In genomic region chrX:47093248-47093647, GRCh38 we compare ENCODE assay signal across 9 cellular contexts. TPM values are rescaled to one million over a fixed set of nuclear protein-coding genes. Genes with fewer than 3 reads are reported as not detected.
DNase-seq lines count a peak whose midpoint lies in the region; ATAC-seq and TF ChIP-seq lines count a peak whose summit lies in the region.
"Had no signal": no experiment of that assay in that cellular context is flagged by ENCODE, and none has a peak within 500 bp of the region (broad histone marks: within the 10 kb centered on the region; RNA-seq: fewer than 3 reads in every experiment).

No MANE protein-coding gene starts in this region.

- peaks cover 4% of the 10 kb centered on the region for H3K27me3 Mint-ChIP-seq in CD4-positive, CD25-positive, alpha-beta regulatory T cell
- no peaks in the 10 kb centered on the region for H3K27me3 Mint-ChIP-seq in activated T-helper 17 cell treated with anti-CD3 and anti-CD28 coated beads, Interleukin-2, amount 50 U/mL, for 72 hours
- no peaks in the 10 kb centered on the region for H3K27me3 Mint-ChIP-seq in stimulated activated memory B cell treated with anti-CD40 and anti-IgM and Interleukin-4, amounts not matched to agents 10 μg/mL and 1 μg/mL and 100 μg/mL, for 72 hours

- no peak overlapping the region for H3K27ac Mint-ChIP-seq in CD4-positive, CD25-positive, alpha-beta regulatory T cell
- H3K27ac Mint-ChIP-seq in activated T-helper 17 cell treated with anti-CD3 and anti-CD28 coated beads, Interleukin-2, amount 50 U/mL, for 72 hours, result no peak overlapping the region
- no peak overlapping the region for H3K27ac Mint-ChIP-seq in stimulated activated memory B cell treated with anti-CD40 and anti-IgM and Interleukin-4, amounts not matched to agents 10 μg/mL and 1 μg/mL and 100 μg/mL, for 72 hours

- peaks cover 0 to under 1% (median 0%) of the 10 kb centered on the region in 7 donors for H3K9me3 Mint-ChIP-seq in CD4-positive, CD25-positive, alpha-beta regulatory T cell
- H3K9me3 Mint-ChIP-seq in activated T-helper 17 cell treated with anti-CD3 and anti-CD28 coated beads, Interleukin-2, amount 50 U/mL, for 72 hours, result no peaks in the 10 kb centered on the region
- no peaks in the 10 kb centered on the region for H3K9me3 Mint-ChIP-seq in stimulated activated memory B cell treated with anti-CD40 and anti-IgM and Interleukin-4, amounts not matched to agents 10 μg/mL and 1 μg/mL and 100 μg/mL, for 72 hours

- in situ Hi-C loops in HAP-1 (cut with MboI; ENCODE audit: low sequenced_read_pairs), result loop anchor here (10.0 kb wide), 1 partner anchor 58 kb away; no protein-coding TSS in a partner anchor

- no peak for ATAC-seq in CD4-positive, CD25-positive, alpha-beta regulatory T cell (ENCODE audit: low read depth in 2 of 2)
- no peak for ATAC-seq in RWPE2 (ENCODE audit: low read depth)
- ATAC-seq in foreskin keratinocyte, result no peak
- no peak for ATAC-seq in activated T-helper 17 cell treated with anti-CD3 and anti-CD28 coated beads, Interleukin-2, amount 50 U/mL, for 72 hours (replicated peaks)
- ATAC-seq in stimulated activated memory B cell treated with anti-CD40 and anti-IgM and Interleukin-4, amounts not matched to agents 10 μg/mL and 1 μg/mL and 100 μg/mL, for 72 hours, result no peak
- ATAC-seq in HG02571 (IDR thresholded peaks at IDR 0.05; ENCODE audit: unreplicated experiment), result no peak

- no peaks in the 10 kb centered on the region for H3K4me1 ChIP-seq in CD4-positive, CD25-positive, alpha-beta regulatory T cell (ENCODE audit: control insufficient read depth, insufficient read depth, low read length, poor library complexity, severe bottlenecking)
- peaks cover 9% of the 10 kb centered on the region for H3K4me1 ChIP-seq in HAP-1
- no peaks in the 10 kb centered on the region for H3K4me1 ChIP-seq in RWPE2 (ENCODE audit: insufficient read depth, poor library complexity, severe bottlenecking)
- H3K4me1 ChIP-seq in foreskin keratinocyte, result no peaks in the 10 kb centered on the region

- peak in 2 of 3 donors; percentile 13 to 45 for DNase-seq in CD4-positive, CD25-positive, alpha-beta regulatory T cell
- DNase-seq in HAP-1 (ENCODE audit: low spot score in 2 of 2) (peak; percentile 40 to 48), RWPE2 (ENCODE audit: low spot score) (no peak), foreskin keratinocyte (no peak)
- DNase-seq in activated effector memory CD4-positive, alpha-beta T cell treated with Interleukin-2 at 50 U/mL for 16 hours, result no peak

- H3K27ac ChIP-seq in CD4-positive, CD25-positive, alpha-beta regulatory T cell (ENCODE audit: insufficient read depth, low read length, poor library complexity, severe bottlenecking), result no peak overlapping the region
- no peak overlapping the region for H3K27ac ChIP-seq in RWPE2 (ENCODE audit: poor library complexity, severe bottlenecking)
- no peak overlapping the region for H3K27ac ChIP-seq in foreskin keratinocyte

- no peaks in the 10 kb centered on the region for H3K9me3 ChIP-seq in CD4-positive, CD25-positive, alpha-beta regulatory T cell (ENCODE audit: control insufficient read depth in 2 of 2, low read length in 2 of 2)
- no peaks in the 10 kb centered on the region for H3K9me3 ChIP-seq in HAP-1
- H3K9me3 ChIP-seq in RWPE2 (ENCODE audit: severe bottlenecking), result no peaks in the 10 kb centered on the region

- no peaks in the 10 kb centered on the region for H3K36me3 Mint-ChIP-seq in CD4-positive, CD25-positive, alpha-beta regulatory T cell
- H3K36me3 Mint-ChIP-seq in activated T-helper 17 cell treated with anti-CD3 and anti-CD28 coated beads, Interleukin-2, amount 50 U/mL, for 72 hours (ENCODE audit: low read depth), result no peaks in the 10 kb centered on the region
- H3K36me3 Mint-ChIP-seq in stimulated activated memory B cell treated with anti-CD40 and anti-IgM and Interleukin-4, amounts not matched to agents 10 μg/mL and 1 μg/mL and 100 μg/mL, for 72 hours, result no peaks in the 10 kb centered on the region

- TF ChIP-seq CTCF in RWPE2 (IDR thresholded peaks at IDR 0.05; ENCODE audit: poor library complexity, severe bottlenecking), result peak; percentile 60
- peak; percentile 64 for TF ChIP-seq CTCF in foreskin keratinocyte (conservative IDR thresholded peaks at IDR 0.05)

- H3K4me3 ChIP-seq in CD4-positive, CD25-positive, alpha-beta regulatory T cell (ENCODE audit: low read depth, low read length), result no peak overlapping the region
- no peak overlapping the region for H3K4me3 ChIP-seq in HAP-1
- H3K4me3 ChIP-seq in RWPE2 (ENCODE audit: severe bottlenecking), result no peak overlapping the region

- peaks cover 0 to 9% (median 5%) of the 10 kb centered on the region in 4 donors for H3K4me1 Mint-ChIP-seq in CD4-positive, CD25-positive, alpha-beta regulatory T cell
- no peaks in the 10 kb centered on the region for H3K4me1 Mint-ChIP-seq in activated T-helper 17 cell treated with anti-CD3 and anti-CD28 coated beads, Interleukin-2, amount 50 U/mL, for 72 hours
- no peaks in the 10 kb centered on the region for H3K4me1 Mint-ChIP-seq in stimulated activated memory B cell treated with anti-CD40 and anti-IgM and Interleukin-4, amounts not matched to agents 10 μg/mL and 1 μg/mL and 100 μg/mL, for 72 hours

- no peaks in the 10 kb centered on the region for H3K27me3 ChIP-seq in CD4-positive, CD25-positive, alpha-beta regulatory T cell (ENCODE audit: control insufficient read depth, insufficient read depth, low read length)
- H3K27me3 ChIP-seq in HAP-1 (ENCODE audit: low read depth) (peaks cover 16% of the 10 kb centered on the region), RWPE2 (ENCODE audit: insufficient read depth, poor library complexity, severe bottlenecking) (no peaks in the 10 kb centered on the region), foreskin keratinocyte (no peaks in the 10 kb centered on the region)

- no peaks in the 10 kb centered on the region for H3K36me3 ChIP-seq in CD4-positive, CD25-positive, alpha-beta regulatory T cell (ENCODE audit: control insufficient read depth, insufficient read depth, low read length)
- H3K36me3 ChIP-seq in HAP-1 (replicated peaks) (no peaks in the 10 kb centered on the region), RWPE2 (ENCODE audit: low read depth) (no peaks in the 10 kb centered on the region)

- H3K4me3 Mint-ChIP-seq in CD4-positive, CD25-positive, alpha-beta regulatory T cell, result no peak overlapping the region
- no peak overlapping the region for H3K4me3 Mint-ChIP-seq in activated T-helper 17 cell treated with anti-CD3 and anti-CD28 coated beads, Interleukin-2, amount 50 U/mL, for 72 hours
- no peak overlapping the region for H3K4me3 Mint-ChIP-seq in stimulated activated memory B cell treated with anti-CD40 and anti-IgM and Interleukin-4, amounts not matched to agents 10 μg/mL and 1 μg/mL and 100 μg/mL, for 72 hours

RNA-seq across cellular contexts. Expression of gene RGN, which starts 15.0 kb away (rescaled TPM):
- not detected for total RNA-seq in CD4-positive, CD25-positive, alpha-beta regulatory T cell
- polyA plus RNA-seq in CD4-positive, CD25-positive, alpha-beta regulatory T cell, result not detected
- total RNA-seq in foreskin keratinocyte, result 0.07 TPM in 1 of 2 replicates, not detected in the other
- 0.06 and 0.07 TPM in 2 replicates for polyA plus RNA-seq in foreskin keratinocyte
- not detected for total RNA-seq in activated T-helper 17 cell treated with anti-CD3 and anti-CD28 coated beads, Interleukin-2, amount 50 U/mL, for 72 hours
- polyA plus RNA-seq: keratinocyte had no signal

RNA-seq across cellular contexts. Expression of gene NDUFB11, which starts 51.3 kb away (rescaled TPM):
- 50.3 TPM for total RNA-seq in CD4-positive, CD25-positive, alpha-beta regulatory T cell
- polyA plus RNA-seq in CD4-positive, CD25-positive, alpha-beta regulatory T cell, result 100 to 1,000 TPM; 164 to 190 (median 179) TPM
- 84.7 and 94.3 TPM in 2 replicates for total RNA-seq in foreskin keratinocyte
- polyA plus RNA-seq in foreskin keratinocyte, result 124 and 134 TPM in 2 replicates
- total RNA-seq in activated T-helper 17 cell treated with anti-CD3 and anti-CD28 coated beads, Interleukin-2, amount 50 U/mL, for 72 hours, result 10 to 100 TPM; 72.3 to 94.4 TPM

RNA-seq across cellular contexts. Expression of gene RBM10, which starts 51.8 kb away (rescaled TPM):
- total RNA-seq in CD4-positive, CD25-positive, alpha-beta regulatory T cell, result 37.6 TPM
- 10 to 100 TPM; 17.9 to 22.6 (median 22.0) TPM for polyA plus RNA-seq in CD4-positive, CD25-positive, alpha-beta regulatory T cell
- 47.4 and 51.4 TPM in 2 replicates for total RNA-seq in foreskin keratinocyte
- polyA plus RNA-seq in foreskin keratinocyte, result 31.8 and 34.3 TPM in 2 replicates
- total RNA-seq in activated T-helper 17 cell treated with anti-CD3 and anti-CD28 coated beads, Interleukin-2, amount 50 U/mL, for 72 hours, result 10 to 100 TPM; 54.3 to 57.9 TPM

Comparison
In these comparisons a context has a peak if more than half of its experiments do, and no peak if none do; other contexts are left out.
1. DNase-seq: peak in CD4-positive, CD25-positive, alpha-beta regulatory T cell (2 of 3) and HAP-1 (2 of 2); none in RWPE2 (single experiment), foreskin keratinocyte (0 of 2) and activated effector memory CD4-positive, alpha-beta T cell treated with Interleukin-2 at 50 U/mL for 16 hours (single experiment).